Comparison of ENCODE assay signal across 8 cellular contexts in genomic region chr15:52183562-52184173, GRCh38. TPM values are rescaled to one million over a fixed set of nuclear protein-coding genes. Genes with fewer than 3 reads are reported as not detected.
A peak's percentile ranks its signal among the peaks of the same experiment; 100 is the strongest.
DNase-seq lines count a peak whose midpoint lies in the region; ATAC-seq and TF ChIP-seq lines count a peak whose summit lies in the region.

No MANE protein-coding gene starts in this region.

- CTCF ChIA-PET in HCT116 (lab: Charles Lee): interaction anchor here (1.2 to 1.9 kb wide), 5 partner anchors 10 to 552 kb away, joined by 3 to 7 read pairs (median 4); no protein-coding TSS in a partner anchor

- DNase-seq in COLO668 (lab: John Stamatoyannopoulos, UW; ENCODE audit: unreplicated experiment): peak; percentile 14
- no peak for DNase-seq in HCT116 (ENCODE audit: low read depth, low spot score)
- DNase-seq in adrenal gland: peak in 3 of 7 donors; percentile 22 to 45 (median 32)
- no peak for DNase-seq in left lobe of liver (ENCODE audit: low spot score)
- DNase-seq in DMS153 (lab: John Stamatoyannopoulos, UW): no peak
- DNase-seq in activated T-cell treated with anti-CD3 and anti-CD28 coated beads, Interleukin-2, amount 50 U/mL, for 1 hour: no peak

- H3K9me2 ChIP-seq in HCT116 (ENCODE audit: insufficient read depth): no peaks in the 10 kb centered on the region

- H3K4me2 ChIP-seq in HCT116 (ENCODE audit: low read length): no peak overlapping the region

- no peak for ATAC-seq in HCT116
- ATAC-seq in left lobe of liver: peak; percentile 27
- no peak for ATAC-seq in activated T-helper 17 cell treated with anti-CD3 and anti-CD28 coated beads, Interleukin-2, amount 50 U/mL, for 72 hours (replicated peaks)
- ATAC-seq in GM18867 (IDR thresholded peaks at IDR 0.05; ENCODE audit: unreplicated experiment): no peak

- no TSS peak for BruUV-seq in HCT116 (replicated peaks; lab: Mats Ljungman, UMichigan)

- H3K27ac Mint-ChIP-seq in activated T-helper 17 cell treated with anti-CD3 and anti-CD28 coated beads, Interleukin-2, amount 50 U/mL, for 72 hours: no peak overlapping the region

- no peaks in the 10 kb centered on the region for H3K27me3 Mint-ChIP-seq in activated T-helper 17 cell treated with anti-CD3 and anti-CD28 coated beads, Interleukin-2, amount 50 U/mL, for 72 hours

- H3K27me3 ChIP-seq in HCT116 (ENCODE audit: insufficient read depth, low read length) (no peaks in the 10 kb centered on the region), adrenal gland (no peaks in the 10 kb centered on the region)

- RAD21 ChIA-PET in HCT116 (lab: Charles Lee; ENCODE audit: low non-redundant PET in 1 of 2, low total read pairs in 2 of 2, uncharacterized antibody in 2 of 2, unreplicated experiment in 2 of 2): no interaction called here

- TF ChIP-seq RAD21 in HCT116 (IDR thresholded peaks at IDR 0.05; ENCODE audit: low read depth): peak; percentile 47

- TF ChIP-seq CTCF in HCT116 (IDR thresholded peaks at IDR 0.05 in 2 of 3, conservative IDR thresholded peaks at IDR 0.05 in 1 of 3; ENCODE audit: borderline replicate concordance in 1 of 3, insufficient read depth in 1 of 3, low read depth in 2 of 3, low read length in 2 of 3): peak; percentile 22 to 71 (median 58); a peak in 5 of 6 replicates
- TF ChIP-seq CTCF in adrenal gland (IDR thresholded peaks at IDR 0.05): peak; percentile 8 to 55 (median 40)

- no peak overlapping the region for H2AFZ ChIP-seq in HCT116 (ENCODE audit: low read depth, low read length, poor library complexity, severe bottlenecking)

- intact Hi-C loops in HCT116 (cut with micrococcal nuclease) (no loop called here), adrenal gland (cut with DNase I) (no loop called here)

- no peaks in the 10 kb centered on the region for H3K36me3 Mint-ChIP-seq in activated T-helper 17 cell treated with anti-CD3 and anti-CD28 coated beads, Interleukin-2, amount 50 U/mL, for 72 hours (ENCODE audit: low read depth)

- H3K9ac ChIP-seq in HCT116 (ENCODE audit: low read length): no peak overlapping the region

- no peak overlapping the region for H3K4me3 ChIP-seq in HCT116 (replicated peaks in 1 of 2; ENCODE audit: low read depth in 1 of 2, low read length in 2 of 2)
- no peak overlapping the region for H3K4me3 ChIP-seq in adrenal gland

- H3K4me1 ChIP-seq in HCT116 (ENCODE audit: control insufficient read depth in 1 of 2, insufficient read depth in 2 of 2, low read length in 2 of 2) (peaks cover 6 to 12% of the 10 kb centered on the region in 2 experiments; a peak in 3 of 4 replicates), adrenal gland (replicated peaks in 1 of 2) (peaks cover 11 to 30% of the 10 kb centered on the region in 2 donors)

- H3K27ac ChIP-seq in HCT116 (ENCODE audit: low read depth, low read length) (no peak overlapping the region), adrenal gland (no peak overlapping the region)

- H3K36me3 ChIP-seq in HCT116 (ENCODE audit: control insufficient read depth in 1 of 2, insufficient read depth in 2 of 2, low read length in 2 of 2): no peaks in the 10 kb centered on the region
- H3K36me3 ChIP-seq in adrenal gland (replicated peaks in 1 of 2): no peaks in the 10 kb centered on the region

- TF ChIP-seq POLR2A in HCT116 (IDR thresholded peaks at IDR 0.05; ENCODE audit: borderline replicate concordance, extremely low read depth, insufficient read depth, insufficient read length): no peak
- no peak for TF ChIP-seq POLR2A in adrenal gland (IDR thresholded peaks at IDR 0.05)

- WGBS in adrenal gland, 4 donors: 65 to 76% (median 68%) methylated on average over 2 of the region's 2 CpGs

- peaks cover 9% of the 10 kb centered on the region for H3K4me1 Mint-ChIP-seq in activated T-helper 17 cell treated with anti-CD3 and anti-CD28 coated beads, Interleukin-2, amount 50 U/mL, for 72 hours

- H3K4me3 Mint-ChIP-seq in activated T-helper 17 cell treated with anti-CD3 and anti-CD28 coated beads, Interleukin-2, amount 50 U/mL, for 72 hours: no peak overlapping the region

- H4K20me1 ChIP-seq in HCT116 (ENCODE audit: insufficient read depth): no peaks in the 10 kb centered on the region

- H3K9me3 Mint-ChIP-seq in activated T-helper 17 cell treated with anti-CD3 and anti-CD28 coated beads, Interleukin-2, amount 50 U/mL, for 72 hours: no peaks in the 10 kb centered on the region

- POLR2A ChIA-PET in HCT116 (lab: Charles Lee): no interaction called here

- peaks cover 3% of the 10 kb centered on the region; the same call in 1 of the 2 replicates for H3K79me2 ChIP-seq in HCT116 (ENCODE audit: insufficient read depth, low read length)

- H3K9me3 ChIP-seq in HCT116 (ENCODE audit: control insufficient read depth in 1 of 2, insufficient read depth in 1 of 2, low read depth in 1 of 2, low read length in 2 of 2) (peaks cover 0 to 4% of the 10 kb centered on the region in 2 experiments; a peak in 1 of 4 replicates), adrenal gland (replicated peaks in 1 of 3) (no peaks in the 10 kb centered on the region)

TF ChIP-seq in HCT116, 20 proteins besides CTCF, POLR2A, EP300 and RAD21:
- TF ChIP-seq REST (IDR thresholded peaks at IDR 0.05; ENCODE audit: low read depth) (no peak), EZH2 (IDR thresholded peaks at IDR 0.05) (no peak), POLR2AphosphoS5 (IDR thresholded peaks at IDR 0.05; ENCODE audit: low read depth, low read length) (no peak), ELF1 (IDR thresholded peaks at IDR 0.05; ENCODE audit: borderline replicate concordance, low read depth) (no peak), ZFX (IDR thresholded peaks at IDR 0.05) (no peak)

RNA-seq across cellular contexts. Expression of gene GNB5, which starts 7.5 kb away (rescaled TPM):
- total RNA-seq in HCT116 (2021; ENCODE audit: unreplicated experiment) (27.6 TPM), adrenal gland (10 to 100 TPM; 12.1 to 60.7 (median 20.3) TPM), left lobe of liver (12.7 TPM)
- polyA plus RNA-seq in HCT116 (2012): 26.0 and 26.4 TPM in 2 replicates
- polyA plus RNA-seq in adrenal gland: 10 to 100 TPM; 10.1 to 19.5 (median 11.2) TPM
- 10 to 100 TPM; 19.5 to 21.9 TPM for total RNA-seq in activated T-helper 17 cell treated with anti-CD3 and anti-CD28 coated beads, Interleukin-2, amount 50 U/mL, for 72 hours
